13 cellular contexts compared by ENCODE assay signal in the genomic region with DNA sequence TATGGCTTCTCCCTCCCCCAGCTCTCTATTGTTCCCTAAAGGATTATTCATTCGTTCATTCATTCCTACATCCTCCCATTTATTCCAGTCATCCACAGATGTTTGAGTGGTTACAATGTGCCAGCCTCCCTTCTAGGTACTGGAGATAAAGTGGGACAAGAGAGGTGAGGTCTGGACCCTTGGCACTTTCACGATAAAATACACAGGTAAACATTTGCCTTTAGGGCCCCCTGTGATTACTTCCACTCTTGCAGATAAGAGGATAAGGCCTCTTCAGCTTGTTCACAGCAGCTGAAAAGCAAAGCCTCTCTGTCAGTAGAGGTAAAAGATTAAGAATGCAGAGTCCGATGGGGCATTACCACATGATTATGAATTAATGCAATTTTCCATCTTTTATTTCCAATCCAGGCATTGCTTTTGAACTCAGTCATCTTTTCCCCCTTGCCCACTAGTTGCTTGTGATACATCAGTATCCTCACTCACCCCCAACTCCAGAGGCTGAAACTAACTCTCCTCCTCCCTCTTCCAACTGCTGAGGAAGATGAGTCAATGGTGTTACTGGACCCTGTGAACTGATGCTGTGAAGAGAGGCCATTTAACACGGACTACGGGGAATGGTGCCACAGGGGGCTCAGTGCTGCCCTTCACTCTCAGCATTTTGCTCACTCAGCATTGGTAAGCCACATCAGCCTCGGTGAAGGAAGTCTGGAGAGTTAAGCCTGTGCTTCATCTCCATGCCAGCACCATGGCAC. TPM values are rescaled to one million over a fixed set of nuclear protein-coding genes. Genes with fewer than 3 reads are reported as not detected.
DNase-seq lines count a peak whose midpoint lies in the region; ATAC-seq, FAIRE-seq and TF ChIP-seq lines count a peak whose summit lies in the region.
"Had no signal": no experiment of that assay in that cellular context is flagged by ENCODE, and none has a peak within 500 bp of the region (broad histone marks: within the 10 kb centered on the region; RNA-seq: fewer than 3 reads in every experiment).

No MANE protein-coding gene starts in this region.

- H3K79me1 ChIP-seq in H1 (ENCODE audit: low read depth, low read length), result no peaks in the 10 kb centered on the region

- H3K23me2 ChIP-seq in H1 (ENCODE audit: low read depth, low read length), result peaks cover 6% of the 10 kb centered on the region; the same call in 1 of the 2 replicates

- intact Hi-C loops in heart left ventricle (cut with DNase I), result loop anchor here in 7 of 10 donors (5.0 to 10.0 kb wide), 5 partner anchors 37 to 63 kb away; no protein-coding TSS in a partner anchor

- H3K36me3 ChIP-seq in MG63 (no peaks in the 10 kb centered on the region), H1 (ENCODE audit: control insufficient read depth in 2 of 4, insufficient read depth in 4 of 4, low read length in 3 of 4) (peaks cover 0 to 2% (median 0%) of the 10 kb centered on the region in 4 experiments; a peak in 1 of 8 replicates), skeletal muscle satellite cell (ENCODE audit: insufficient read depth, low read length) (no peaks in the 10 kb centered on the region), heart left ventricle (no peaks in the 10 kb centered on the region)

- CTCF ChIA-PET in H1 (lab: Charles Lee; ENCODE audit: partially characterized antibody), result interaction anchor here (0.6 to 1.4 kb wide), 11 partner anchors 10 to 86 kb away, joined by 3 to 4 read pairs (median 3); no protein-coding TSS in a partner anchor

- peaks cover 47% of the 10 kb centered on the region for H3K4me1 Mint-ChIP-seq in activated T-cell treated with anti-CD3 and anti-CD28 coated beads, Interleukin-2, amount 50 U/mL, for 72 hours (ENCODE audit: low read depth)

- no peak overlapping the region for H3K14ac ChIP-seq in H1 (ENCODE audit: insufficient read length)

- H4K91ac ChIP-seq in H1 (replicated peaks; ENCODE audit: insufficient read length, low read length), result no peak overlapping the region

- H3K4me3 Mint-ChIP-seq in activated T-cell treated with anti-CD3 and anti-CD28 coated beads, Interleukin-2, amount 50 U/mL, for 72 hours, result peak overlapping the region; percentile 92 to 95

- H2BK5ac ChIP-seq in H1 (ENCODE audit: low read depth, low read length), result no peak overlapping the region

- H3K4me3 ChIP-seq in MG63, result no peak overlapping the region
- H3K4me3 ChIP-seq in H1 (ENCODE audit: extremely low read depth in 1 of 4, insufficient read depth in 2 of 4, low read depth in 3 of 4, low read length in 4 of 4), result peak overlapping the region in 1 of 4 experiments; percentile 87; a peak in 2 of 8 replicates
- H3K4me3 ChIP-seq in skeletal muscle satellite cell (ENCODE audit: low read length), result peak overlapping the region; percentile 6
- H3K4me3 ChIP-seq in heart left ventricle, result no peak overlapping the region

- TF ChIP-seq POLR2A in H1 (IDR thresholded peaks at IDR 0.05; ENCODE audit: control extremely low read depth in 1 of 2, low read depth in 2 of 2, low read length in 2 of 2), result no peak
- no peak for TF ChIP-seq POLR2A in heart left ventricle (IDR thresholded peaks at IDR 0.05)

- H3K27me3 ChIP-seq in MG63 (no peaks in the 10 kb centered on the region; the same call in 1 of the 2 replicates), H1 (replicated peaks in 1 of 4; ENCODE audit: control insufficient read depth in 3 of 4, extremely low read depth in 1 of 4, insufficient read depth in 3 of 4, low read length in 3 of 4) (peaks cover 0 to 15% (median 12%) of the 10 kb centered on the region in 4 experiments; a peak in 5 of 7 replicates), skeletal muscle satellite cell (ENCODE audit: control insufficient read depth, insufficient read depth, low read length) (no peaks in the 10 kb centered on the region), heart left ventricle (peaks cover 0 to 4% (median 0%) of the 10 kb centered on the region in 9 donors)

- no peak overlapping the region for H3K23ac ChIP-seq in H1 (ENCODE audit: insufficient read length)

- no peak for ATAC-seq in activated T-cell treated with anti-CD3 and anti-CD28 coated beads, Interleukin-2, amount 50 U/mL, for 72 hours (replicated peaks in 1 of 2)
- ATAC-seq in heart left ventricle, result no peak

- no peak overlapping the region for H3K27ac Mint-ChIP-seq in activated T-cell treated with anti-CD3 and anti-CD28 coated beads, Interleukin-2, amount 50 U/mL, for 72 hours

- H2BK20ac ChIP-seq in H1 (ENCODE audit: low read length), result peak overlapping the region; percentile 84; the same call in 1 of the 2 replicates

- H3K9me3 ChIP-seq in MG63, result peaks cover 12% of the 10 kb centered on the region
- H3K9me3 ChIP-seq in H1 (ENCODE audit: insufficient read depth in 2 of 2, low read depth in 1 of 2, low read length in 1 of 2), result peaks cover 15 to 17% of the 10 kb centered on the region in 2 experiments
- H3K9me3 ChIP-seq in skeletal muscle satellite cell (replicated peaks; ENCODE audit: low read length), result peaks cover 7% of the 10 kb centered on the region
- peaks cover 0 to 20% (median 13%) of the 10 kb centered on the region in 12 donors for H3K9me3 ChIP-seq in heart left ventricle

- no peaks in the 10 kb centered on the region for H4K20me1 ChIP-seq in H1 (replicated peaks in 1 of 2; ENCODE audit: control insufficient read depth in 1 of 2, insufficient read depth in 2 of 2, low read length in 2 of 2)

- peak overlapping the region; percentile 96 to 99; a peak in 3 of 4 replicates for H3K4me2 ChIP-seq in H1 (ENCODE audit: insufficient read depth in 1 of 2, low read depth in 2 of 2, low read length in 2 of 2)
- peak overlapping the region; percentile 90 for H3K4me2 ChIP-seq in skeletal muscle satellite cell (ENCODE audit: low read length)

- H3K4ac ChIP-seq in H1 (replicated peaks; ENCODE audit: insufficient read length, low read depth, low read length), result no peak overlapping the region

- no peak overlapping the region for H2BK120ac ChIP-seq in H1 (replicated peaks; ENCODE audit: low read depth, low read length)

- no peak overlapping the region for H2AFZ ChIP-seq in H1 (ENCODE audit: low read length)

- no peak overlapping the region for H3K9ac ChIP-seq in H1 (replicated peaks in 1 of 4; ENCODE audit: extremely low read depth in 1 of 4, low read depth in 3 of 4, low read length in 3 of 4)
- H3K9ac ChIP-seq in skeletal muscle satellite cell (ENCODE audit: low read depth, low read length), result peak overlapping the region; percentile 9

- DNase-seq in activated T-cell treated with anti-CD3 and anti-CD28 coated beads, Interleukin-2, amount 50 U/mL, for 72 hours, result no peak
- DNase-seq in activated T-cell treated with anti-CD3 and anti-CD28 coated beads, Interleukin-2, amount 50 U/mL, for 1 hour, result no peak
- DNase-seq in MG63, result peak; percentile 10
- DNase-seq in H1 (ENCODE audit: low read depth in 1 of 2, low spot score in 2 of 2), result no peak
- DNase-seq in heart left ventricle, result no peak
- no peak for DNase-seq in HT-29 (ENCODE audit: low spot score)
- DNase-seq in RPMI8226, result no peak
- DNase-seq: anterior cingulate cortex, MM.1S had no signal

- H3K9me3 Mint-ChIP-seq in activated T-cell treated with anti-CD3 and anti-CD28 coated beads, Interleukin-2, amount 50 U/mL, for 72 hours, result peaks cover 5 to 15% of the 10 kb centered on the region in 2 donors

- no peak for TF ChIP-seq EP300 in H1 (IDR thresholded peaks at IDR 0.05; ENCODE audit: borderline replicate concordance in 1 of 2, low read depth in 2 of 2, low read length in 2 of 2)

- no peak for TF ChIP-seq RAD21 in H1 (IDR thresholded peaks at IDR 0.05 in 1 of 2, conservative IDR thresholded peaks at IDR 0.05 in 1 of 2; ENCODE audit: low read depth in 2 of 2, low read length in 2 of 2)

- no peak overlapping the region for H4K5ac ChIP-seq in H1 (ENCODE audit: insufficient read length, low read depth, low read length)

- 77% methylated on average over 6 of the region's 6 CpGs; no CpG with 5 or more reads in 1 of the 2 experiments for WGBS in H1 (ENCODE audit: extremely low coverage in 1 of 2, insufficient coverage in 1 of 2, insufficient read length in 1 of 2, insufficient replicate concordance in 2 of 2, low coverage in 1 of 2, low lambda C conversion rate in 2 of 2, missing lambda C conversion rate in 1 of 2), 2 experiments
- WGBS in heart left ventricle, 4 donors, result 56 to 67% (median 60%) methylated on average over 6 of the region's 6 CpGs

- H3K4me1 ChIP-seq in H1 (replicated peaks in 1 of 4; ENCODE audit: control insufficient read depth in 3 of 4, insufficient read depth in 4 of 4, low read length in 3 of 4) (peaks cover 3 to 16% (median 13%) of the 10 kb centered on the region in 4 experiments), skeletal muscle satellite cell (ENCODE audit: control insufficient read depth, insufficient read depth, low read length) (peaks cover 51% of the 10 kb centered on the region), heart left ventricle (peaks cover 4 to 54% (median 25%) of the 10 kb centered on the region in 12 donors)

- peak overlapping the region; percentile 51; the same call in 1 of the 2 replicates for H2BK12ac ChIP-seq in H1 (ENCODE audit: low read depth, low read length)

- H3K36me3 Mint-ChIP-seq in activated T-cell treated with anti-CD3 and anti-CD28 coated beads, Interleukin-2, amount 50 U/mL, for 72 hours (ENCODE audit: insufficient read depth in 2 of 2), result peaks cover 18 to 37% of the 10 kb centered on the region in 2 donors

- 0 out of 2 replicates have a peak overlapping the region, but pooled peaks have one; percentile 0 for H2AK5ac ChIP-seq in H1 (ENCODE audit: low read depth, low read length)

- H3K56ac ChIP-seq in H1 (replicated peaks; ENCODE audit: insufficient read length, low read depth, low read length), result no peak overlapping the region

- POLR2A ChIA-PET in H1 (lab: Charles Lee; ENCODE audit: partially characterized antibody), result interaction anchor here (1.2 kb wide), 2 partner anchors 9 to 86 kb away, joined by 4 to 5 read pairs; no protein-coding TSS in a partner anchor

- no peak for FAIRE-seq in H1 (lab: Jason Lieb, UNC)
- FAIRE-seq: endometrium, GM12891, islet of Langerhans had no signal

- no peak overlapping the region for H3K18ac ChIP-seq in H1 (ENCODE audit: extremely low read depth, low read length)

- H3K27ac ChIP-seq in H1 (ENCODE audit: low read depth, low read length), result no peak overlapping the region
- H3K27ac ChIP-seq in heart left ventricle, result peak overlapping the region in 1 of 12 donors; percentile 22

- no peak overlapping the region for H4K8ac ChIP-seq in H1 (ENCODE audit: extremely low read depth, insufficient read depth, low read length)

- no peaks in the 10 kb centered on the region for H3K27me3 Mint-ChIP-seq in activated T-cell treated with anti-CD3 and anti-CD28 coated beads, Interleukin-2, amount 50 U/mL, for 72 hours (ENCODE audit: low read depth)

- TF ChIP-seq CTCF in H1 (IDR thresholded peaks at IDR 0.05; ENCODE audit: control extremely low read depth in 1 of 3, insufficient read depth in 1 of 3, low read depth in 1 of 3, low read length in 3 of 3) (no peak), heart left ventricle (IDR thresholded peaks at IDR 0.05) (no peak)

- no peak overlapping the region for H2BK15ac ChIP-seq in H1 (ENCODE audit: low read length)

- H3K79me2 ChIP-seq in H1 (ENCODE audit: control insufficient read depth in 1 of 2, insufficient read depth in 2 of 2, low read length in 2 of 2), result no peaks in the 10 kb centered on the region

RNA-seq across cellular contexts. Expression of a gene that starts 1.1 kb away (rescaled TPM):
- 10 to 100 TPM; 37.6 to 52.9 TPM for total RNA-seq in activated T-cell treated with anti-CD3 and anti-CD28 coated beads, Interleukin-2, amount 50 U/mL, for 72 hours
- total RNA-seq in MG63 (2014; rRNA removed; shearing (Covaris generic); ENCODE audit: low replicate concordance), result 0.53 and 0.76 TPM in 2 replicates
- 3.1 and 3.3 TPM in 2 replicates for total RNA-seq in H1 (2021; fragmentation: NEBNext Ultra II Directional; extraction: Animal tissue kit (Norgen Biotek cat#: 25700))
- 1.0 and 1.3 TPM in 2 replicates for polyA plus RNA-seq in H1 (2011; rRNA removed)
- polyA plus RNA-seq in H1 (2011; cell fraction: cytosol; rRNA removed), result 1.5 TPM
- 1.4 TPM for polyA plus RNA-seq in H1 (2011; cell fraction: nucleus; rRNA removed)
- 2.6 to 4.3 TPM (median 3.5 TPM) in 4 replicates for polyA plus RNA-seq in H1 (2012, experiment 1 of 2)
- 0.51 TPM for polyA plus RNA-seq in H1 (2012, experiment 2 of 2)
- polyA plus RNA-seq in H1 (2013, experiment 1 of 2), result 2.3 TPM
- polyA plus RNA-seq in H1 (2013, experiment 2 of 2), result 2.6 TPM
- 1.8 and 3.3 TPM in 2 replicates for polyA minus RNA-seq in H1 (2011; rRNA and poly(A)+ RNA removed)
- 3.7 TPM for polyA minus RNA-seq in H1 (2011; cell fraction: cytosol; rRNA and poly(A)+ RNA removed)
- 8.1 TPM for polyA minus RNA-seq in H1 (2011; cell fraction: nucleus; rRNA and poly(A)+ RNA removed)
- total RNA-seq in skeletal muscle satellite cell (2012; rRNA removed), result 105 and 175 TPM in 2 replicates
- total RNA-seq in heart left ventricle, result 10 to 100 TPM in 3 of 9 donors, 1 to 10 TPM in 6; 5.6 to 16.1 (median 8.6) TPM
- 1 to 10 TPM; 3.4 TPM for polyA plus RNA-seq in heart left ventricle
- total RNA-seq in HT-29 (2014; rRNA removed; shearing (Covaris generic)), result 12.7 and 19.0 TPM in 2 replicates
